In genomic region chr13:52001120-52001731, GRCh38 we compare ENCODE assay signal across 1 cellular context.
TF ChIP-seq lines count a peak whose summit lies in the region.

No MANE protein-coding gene starts in this region.

TF ChIP-seq in HepG2, 621 proteins besides CTCF, POLR2A, EP300 and RAD21:
- no peak for TF ChIP-seq BCLAF1 (IDR thresholded peaks at IDR 0.05)
- no peak for TF ChIP-seq ZNF879 (CRISPR knock-in tag; IDR thresholded peaks at IDR 0.05)
- TF ChIP-seq ZC3H4 (CRISPR knock-in tag; IDR thresholded peaks at IDR 0.05; ENCODE audit: borderline replicate concordance), result no peak
- TF ChIP-seq DZIP1 (CRISPR knock-in tag; IDR thresholded peaks at IDR 0.05), result no peak
- TF ChIP-seq STAG1 (CRISPR knock-in tag; IDR thresholded peaks at IDR 0.05), result peak; percentile 56
- no peak for TF ChIP-seq SP1 (IDR thresholded peaks at IDR 0.05)
- no peak for TF ChIP-seq SP1 (CRISPR knock-in tag; IDR thresholded peaks at IDR 0.05)
- TF ChIP-seq NR1H2 (CRISPR knock-in tag; IDR thresholded peaks at IDR 0.05; ENCODE audit: borderline replicate concordance, low read depth), result no peak
- TF ChIP-seq ZNF639 (CRISPR knock-in tag; conservative IDR thresholded peaks at IDR 0.05), result no peak
- TF ChIP-seq ZNF816 (CRISPR knock-in tag; IDR thresholded peaks at IDR 0.05; ENCODE audit: borderline replicate concordance), result no peak
- TF ChIP-seq MED1 (CRISPR knock-in tag; IDR thresholded peaks at IDR 0.05), result no peak
- TF ChIP-seq RORA (CRISPR knock-in tag; IDR thresholded peaks at IDR 0.05), result no peak
- TF ChIP-seq ZNF468 (CRISPR knock-in tag; IDR thresholded peaks at IDR 0.05), result no peak
- TF ChIP-seq HDAC2 (CRISPR knock-in tag; IDR thresholded peaks at IDR 0.05), result no peak
- peak; percentile 52; the same call in 1 of the 2 replicates for TF ChIP-seq SMC3 (IDR thresholded peaks at IDR 0.05; ENCODE audit: low read length)
- TF ChIP-seq FOXJ3 (CRISPR knock-in tag; IDR thresholded peaks at IDR 0.05; ENCODE audit: borderline replicate concordance), result no peak
- TF ChIP-seq ETV6 (CRISPR knock-in tag; conservative IDR thresholded peaks at IDR 0.05), result no peak
